In genomic region chr4:188661502-188661901, GRCh38 we compare ENCODE assay signal across 23 cellular contexts.
"Had no signal": no experiment of that assay in that cellular context is flagged by ENCODE, and none has a peak within 500 bp of the region (broad histone marks: within the 10 kb centered on the region; RNA-seq: fewer than 3 reads in every experiment).

No MANE protein-coding gene starts in this region.

- H3K4me3 ChIP-seq: heart right ventricle, pancreas, tibial nerve had no signal

- H3K4me1 Mint-ChIP-seq: activated CD4-positive, alpha-beta T cell treated with anti-CD3 and anti-CD28 coated beads, Interleukin-2, amount 10 ng/mL, durations not matched to agents 7 days and 5 days; activated naive CD8-positive, alpha-beta T cell treated with anti-CD3 and anti-CD28 coated beads, Interleukin-2, amount 50 U/mL, for 24 hours; central memory CD8-positive, alpha-beta T cell; stimulated activated effector memory CD8-positive, alpha-beta T cell treated with anti-CD3 and anti-CD28 coated beads, Interleukin-12 subunit alpha, Interleukin-12 subunit beta, amount 100 ng/mL, for 72 hours; stimulated activated naive CD8-positive, alpha-beta T cell treated with anti-CD3 and anti-CD28 coated beads, Interleukin-15, amount 100 ng/mL, for 72 hours; T-helper 17 cell had no signal

- H3K27me3 ChIP-seq: heart right ventricle, neutrophil, pancreas, tibial nerve had no signal

- H3K27ac ChIP-seq: heart right ventricle, neutrophil, pancreas, tibial nerve had no signal

- H3K36me3 Mint-ChIP-seq: stimulated activated effector memory CD8-positive, alpha-beta T cell treated with anti-CD3 and anti-CD28 coated beads, Interleukin-12 subunit alpha, Interleukin-12 subunit beta, amount 100 ng/mL, for 72 hours had no signal

- H3K9me3 ChIP-seq: neutrophil, pancreas had no signal

- H3K36me3 ChIP-seq: heart right ventricle, neutrophil, pancreas, tibial nerve had no signal

- ATAC-seq: activated CD8-positive, alpha-beta T cell treated with anti-CD3 and anti-CD28 coated beads, Interleukin-2, amount 10 ng/mL, durations not matched to agents 7 days and 5 days; activated naive CD8-positive, alpha-beta T cell treated with anti-CD3 and anti-CD28 coated beads, Interleukin-2, amount 50 U/mL, for 24 hours; effector memory CD8-positive, alpha-beta T cell; esophagus mucosa; pancreas; stimulated activated effector memory CD8-positive, alpha-beta T cell treated with anti-CD3 and anti-CD28 coated beads, Interleukin-12 subunit alpha, Interleukin-12 subunit beta, amount 100 ng/mL, for 72 hours; stimulated activated naive CD8-positive, alpha-beta T cell treated with anti-CD3 and anti-CD28 coated beads, Interleukin-15, amount 100 ng/mL, for 72 hours; T-helper 17 cell had no signal

- H3K4me1 ChIP-seq: heart right ventricle, pancreas had no signal

- H3K4me3 Mint-ChIP-seq: activated CD4-positive, alpha-beta T cell treated with anti-CD3 and anti-CD28 coated beads, Interleukin-2, amount 10 ng/mL, durations not matched to agents 7 days and 5 days; activated CD8-positive, alpha-beta T cell treated with anti-CD3 and anti-CD28 coated beads, Interleukin-2, amount 10 ng/mL, durations not matched to agents 7 days and 5 days; activated naive CD8-positive, alpha-beta T cell treated with anti-CD3 and anti-CD28 coated beads, Interleukin-2, amount 50 U/mL, for 24 hours; activated T-helper 1 cell treated with anti-CD3 and anti-CD28 coated beads, Interleukin-12 subunit alpha, Interleukin-12 subunit beta, Interleukin-2, Interleukin-4 antibody, amounts not matched to agents 30 ng/mL and 10 ng/mL and 1 ng/mL, durations not matched to agents 14 hours and 24 hours and 36 hours; central memory CD8-positive, alpha-beta T cell; effector memory CD8-positive, alpha-beta T cell; stimulated activated effector memory CD8-positive, alpha-beta T cell treated with anti-CD3 and anti-CD28 coated beads, Interleukin-12 subunit alpha, Interleukin-12 subunit beta, amount 100 ng/mL, for 72 hours; stimulated activated naive CD8-positive, alpha-beta T cell treated with anti-CD3 and anti-CD28 coated beads, Interleukin-15, amount 100 ng/mL, for 72 hours; T-helper 17 cell had no signal

- H3K27ac Mint-ChIP-seq: activated CD4-positive, alpha-beta T cell treated with anti-CD3 and anti-CD28 coated beads, Interleukin-2, amount 10 ng/mL, durations not matched to agents 7 days and 5 days; activated CD8-positive, alpha-beta T cell treated with anti-CD3 and anti-CD28 coated beads, Interleukin-2, amount 10 ng/mL, durations not matched to agents 7 days and 5 days; activated naive CD8-positive, alpha-beta T cell treated with anti-CD3 and anti-CD28 coated beads, Interleukin-2, amount 50 U/mL, for 24 hours; activated T-helper 1 cell treated with anti-CD3 and anti-CD28 coated beads, Interleukin-12 subunit alpha, Interleukin-12 subunit beta, Interleukin-2, Interleukin-4 antibody, amounts not matched to agents 30 ng/mL and 10 ng/mL and 1 ng/mL, durations not matched to agents 14 hours and 24 hours and 36 hours; effector memory CD8-positive, alpha-beta T cell; stimulated activated effector memory CD8-positive, alpha-beta T cell treated with anti-CD3 and anti-CD28 coated beads, Interleukin-12 subunit alpha, Interleukin-12 subunit beta, amount 100 ng/mL, for 72 hours; stimulated activated naive CD8-positive, alpha-beta T cell treated with anti-CD3 and anti-CD28 coated beads, Interleukin-15, amount 100 ng/mL, for 72 hours; T-helper 17 cell had no signal

- H3K27me3 Mint-ChIP-seq: activated CD4-positive, alpha-beta T cell treated with anti-CD3 and anti-CD28 coated beads, Interleukin-2, amount 10 ng/mL, durations not matched to agents 7 days and 5 days; activated naive CD8-positive, alpha-beta T cell treated with anti-CD3 and anti-CD28 coated beads, Interleukin-2, amount 50 U/mL, for 24 hours; central memory CD8-positive, alpha-beta T cell; effector memory CD8-positive, alpha-beta T cell; stimulated activated naive CD8-positive, alpha-beta T cell treated with anti-CD3 and anti-CD28 coated beads, Interleukin-15, amount 100 ng/mL, for 72 hours; T-helper 17 cell had no signal

- DNase-seq: activated CD4-positive, alpha-beta T cell treated with anti-CD3 and anti-CD28 coated beads, Interleukin-2, amount 10 ng/mL, durations not matched to agents 7 days and 5 days; activated CD4-positive, CD25-positive, alpha-beta regulatory T cell; activated CD8-positive, alpha-beta T cell treated with anti-CD3 and anti-CD28 coated beads, Interleukin-2, amount 10 ng/mL, durations not matched to agents 7 days and 5 days; activated gamma-delta T cell; activated naive CD4-positive, alpha-beta T cell treated with anti-CD3 and anti-CD28 coated beads, Interleukin-2, amount 50 U/mL, for 16 hours; activated naive CD8-positive, alpha-beta T cell treated with anti-CD3 and anti-CD28 coated beads, Interleukin-2, amount 50 U/mL, for 24 hours; aorta; effector memory CD8-positive, alpha-beta T cell; heart right ventricle; left cardiac atrium; mesenchymal stem cell; pancreas; right cardiac atrium; stimulated activated CD4-positive, alpha-beta T cell treated with anti-CD3 and anti-CD28 coated beads, Interleukin-2, amount 100 ng/mL, for 24 hours; stimulated activated naive CD8-positive, alpha-beta T cell treated with anti-CD3 and anti-CD28 coated beads, Interleukin-15, amount 100 ng/mL, for 72 hours; T-helper 17 cell had no signal

- H3K9me3 Mint-ChIP-seq: nephron had no signal
